ENCODE assay signal across 17 cellular contexts in the genomic region with DNA sequence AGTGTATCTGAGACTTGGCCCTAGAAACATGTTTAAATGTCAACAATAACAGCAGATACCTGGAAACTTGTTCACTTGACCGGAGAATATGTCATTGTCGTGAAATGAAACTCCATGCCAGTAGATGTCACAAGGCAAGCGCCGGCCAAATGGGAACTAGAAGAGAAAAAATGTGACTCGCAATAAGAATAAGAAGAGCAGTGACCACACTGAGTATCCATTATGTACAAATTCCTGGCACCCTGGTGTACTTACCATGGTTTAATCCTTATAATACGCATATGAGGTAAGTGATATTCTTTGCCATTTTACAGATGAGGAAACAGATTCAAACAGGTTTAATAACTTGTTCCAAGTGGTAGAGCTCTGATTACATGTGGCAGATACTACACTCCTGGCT.
"Had no signal": no experiment of that assay in that cellular context is flagged by ENCODE, and none has a peak within 500 bp of the region (broad histone marks: within the 10 kb centered on the region; RNA-seq: fewer than 3 reads in every experiment).

No MANE protein-coding gene starts in this region.

- FAIRE-seq: astrocyte, endothelial cell of umbilical vein had no signal

- ATAC-seq: activated CD4-positive, CD25-positive, alpha-beta regulatory T cell treated with anti-CD3 and anti-CD28 coated beads, Interleukin-2, amount 50 U/mL, for 24 hours; activated naive CD8-positive, alpha-beta T cell treated with anti-CD3 and anti-CD28 coated beads, Interleukin-2, amount 50 U/mL, for 24 hours; activated T-helper 17 cell treated with anti-CD3 and anti-CD28 coated beads, Interleukin-2, amount 50 U/mL, for 72 hours; foreskin keratinocyte; stimulated activated effector memory CD8-positive, alpha-beta T cell treated with anti-CD3 and anti-CD28 coated beads, Interleukin-12 subunit alpha, Interleukin-12 subunit beta, amount 100 ng/mL, for 72 hours had no signal

- H3K27me3 Mint-ChIP-seq: activated naive CD8-positive, alpha-beta T cell treated with anti-CD3 and anti-CD28 coated beads, Interleukin-2, amount 50 U/mL, for 24 hours; activated T-helper 17 cell treated with anti-CD3 and anti-CD28 coated beads, Interleukin-2, amount 50 U/mL, for 72 hours had no signal

- H3K4me3 ChIP-seq: colonic mucosa, right lobe of liver, tibial nerve, uterus had no signal

- DNase-seq: activated CD4-positive, alpha-beta T cell treated with anti-CD3 and anti-CD28 coated beads, Interleukin-2, amount 50 U/mL, for 4 hours; activated naive CD4-positive, alpha-beta T cell treated with Interleukin-2 at 50 U/mL for 16 hours; activated naive CD8-positive, alpha-beta T cell treated with anti-CD3 and anti-CD28 coated beads, Interleukin-2, amount 50 U/mL, for 24 hours; colonic mucosa; kidney glomerular epithelial cell; right lobe of liver; stimulated activated CD4-positive, alpha-beta T cell treated with anti-CD3 and anti-CD28 coated beads, Interleukin-12 subunit alpha, Interleukin-12 subunit beta, amount 100 ng/mL, for 4 hours; stimulated activated CD4-positive, alpha-beta T cell treated with anti-CD3 and anti-CD28 coated beads, Interleukin-2, amount 100 ng/mL, for 24 hours; T-helper 9 cell; uterus had no signal

- H3K9me3 Mint-ChIP-seq: activated naive CD8-positive, alpha-beta T cell treated with anti-CD3 and anti-CD28 coated beads, Interleukin-2, amount 50 U/mL, for 24 hours; activated T-helper 17 cell treated with anti-CD3 and anti-CD28 coated beads, Interleukin-2, amount 50 U/mL, for 72 hours; stimulated activated effector memory CD8-positive, alpha-beta T cell treated with anti-CD3 and anti-CD28 coated beads, Interleukin-12 subunit alpha, Interleukin-12 subunit beta, amount 100 ng/mL, for 72 hours had no signal

- H3K27me3 ChIP-seq: colonic mucosa, foreskin keratinocyte, right lobe of liver, tibial nerve, uterus had no signal

- H3K27ac Mint-ChIP-seq: activated naive CD8-positive, alpha-beta T cell treated with anti-CD3 and anti-CD28 coated beads, Interleukin-2, amount 50 U/mL, for 24 hours; activated T-helper 17 cell treated with anti-CD3 and anti-CD28 coated beads, Interleukin-2, amount 50 U/mL, for 72 hours; stimulated activated effector memory CD8-positive, alpha-beta T cell treated with anti-CD3 and anti-CD28 coated beads, Interleukin-12 subunit alpha, Interleukin-12 subunit beta, amount 100 ng/mL, for 72 hours had no signal

- H3K4me1 ChIP-seq: colonic mucosa, right lobe of liver, uterus had no signal

- H3K9me3 ChIP-seq: colonic mucosa, right lobe of liver, uterus had no signal

- H3K36me3 ChIP-seq: colonic mucosa, right lobe of liver, uterus had no signal

- H3K4me1 Mint-ChIP-seq: activated T-helper 17 cell treated with anti-CD3 and anti-CD28 coated beads, Interleukin-2, amount 50 U/mL, for 72 hours; stimulated activated effector memory CD8-positive, alpha-beta T cell treated with anti-CD3 and anti-CD28 coated beads, Interleukin-12 subunit alpha, Interleukin-12 subunit beta, amount 100 ng/mL, for 72 hours had no signal

- H3K27ac ChIP-seq: colonic mucosa, foreskin keratinocyte, right lobe of liver, tibial nerve had no signal

- H3K4me3 Mint-ChIP-seq: activated naive CD8-positive, alpha-beta T cell treated with anti-CD3 and anti-CD28 coated beads, Interleukin-2, amount 50 U/mL, for 24 hours; activated T-helper 17 cell treated with anti-CD3 and anti-CD28 coated beads, Interleukin-2, amount 50 U/mL, for 72 hours; stimulated activated effector memory CD8-positive, alpha-beta T cell treated with anti-CD3 and anti-CD28 coated beads, Interleukin-12 subunit alpha, Interleukin-12 subunit beta, amount 100 ng/mL, for 72 hours had no signal
